In the genomic region with DNA sequence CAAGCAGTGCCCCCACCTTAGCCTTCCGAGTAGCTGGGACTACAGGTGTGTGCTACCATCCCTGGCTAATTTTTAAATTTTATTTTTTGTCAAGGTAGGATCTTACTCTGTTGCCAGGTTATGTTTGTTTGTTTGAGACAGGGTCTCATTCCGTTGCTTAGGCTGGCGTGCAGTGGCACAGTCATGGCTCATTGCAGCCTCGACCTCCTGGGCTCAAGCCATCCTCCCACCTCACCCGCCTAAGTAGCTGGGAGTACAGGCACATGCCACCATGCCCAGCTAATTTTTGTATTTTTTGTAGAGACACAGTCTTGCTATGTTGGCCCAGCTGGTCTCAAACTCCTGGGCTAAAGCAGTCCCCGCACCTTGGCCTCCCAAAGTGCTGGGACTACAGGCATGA, we compare ENCODE assay signal across 19 cellular contexts.
"Had no signal": no experiment of that assay in that cellular context is flagged by ENCODE, and none has a peak within 500 bp of the region (broad histone marks: within the 10 kb centered on the region; RNA-seq: fewer than 3 reads in every experiment).

No MANE protein-coding gene starts in this region.

- H3K4me3 ChIP-seq: left ventricle myocardium inferior, lung, ovary, right atrium auricular region, sigmoid colon, spleen, tibial nerve, upper lobe of left lung, vagina had no signal

- H3K27me3 ChIP-seq: ovary, right atrium auricular region, sigmoid colon, spleen, tibial nerve, upper lobe of left lung, vagina had no signal

- DNase-seq: hippocampal formation; kidney glomerular epithelial cell; left colon; left ventricle myocardium inferior; naive B cell; natural killer cell; nephron progenitor cell; ovary; sigmoid colon; spleen; stimulated activated CD4-positive, alpha-beta T cell treated with anti-CD3 and anti-CD28 coated beads, Interleukin-4, amount 100 ng/mL, for 24 hours; stimulated activated naive CD4-positive, alpha-beta T cell treated with Interleukin-2 at 50 U/mL for 16 hours; stimulated activated naive CD8-positive, alpha-beta T cell treated with anti-CD3 and anti-CD28 coated beads, Interleukin-15, amount 100 ng/mL, for 72 hours; substantia nigra; upper lobe of left lung had no signal

- H3K27ac ChIP-seq: left ventricle myocardium inferior, ovary, right atrium auricular region, sigmoid colon, spleen, tibial nerve, upper lobe of left lung, vagina had no signal
